24 cellular contexts compared by ENCODE assay signal in genomic region chr22:23067691-23068090, GRCh38. TPM values are rescaled to one million over a fixed set of nuclear protein-coding genes. Genes with fewer than 3 reads are reported as not detected.
A peak's percentile ranks its signal among the peaks of the same experiment; 100 is the strongest.
DNase-seq lines count a peak whose midpoint lies in the region; ATAC-seq and TF ChIP-seq lines count a peak whose summit lies in the region.
"Had no signal": no experiment of that assay in that cellular context is flagged by ENCODE, and none has a peak within 500 bp of the region (broad histone marks: within the 10 kb centered on the region; RNA-seq: fewer than 3 reads in every experiment).

No MANE protein-coding gene starts in this region.

- H3K27me3 ChIP-seq in left ventricle myocardium inferior (ENCODE audit: low read depth) (no peaks in the 10 kb centered on the region), right atrium auricular region (no peaks in the 10 kb centered on the region)
- H3K27me3 ChIP-seq: ascending aorta, ovary, right lobe of liver, suprapubic skin, vagina had no signal

- no peak for ATAC-seq in HG03378 (IDR thresholded peaks at IDR 0.05; ENCODE audit: unreplicated experiment)
- ATAC-seq: HCT116; left cardiac atrium; naive thymus-derived CD4-positive, alpha-beta T cell; right lobe of liver; WTC11 had no signal

- TF ChIP-seq CTCF in left ventricle myocardium inferior (IDR thresholded peaks at IDR 0.05; ENCODE audit: borderline replicate concordance) (no peak), right atrium auricular region (IDR thresholded peaks at IDR 0.05) (no peak), fibroblast of pulmonary artery (IDR thresholded peaks at IDR 0.05; ENCODE audit: low read length, missing control alignments) (no peak)

- H3K9me3 ChIP-seq in left ventricle myocardium inferior (replicated peaks): no peaks in the 10 kb centered on the region
- no peaks in the 10 kb centered on the region for H3K9me3 ChIP-seq in right atrium auricular region
- H3K9me3 ChIP-seq: ascending aorta, ovary, right lobe of liver, suprapubic skin, vagina had no signal

- H3K4me1 ChIP-seq in left ventricle myocardium inferior: peaks cover 36% of the 10 kb centered on the region
- H3K4me1 ChIP-seq in right atrium auricular region: peaks cover 0 to 18% of the 10 kb centered on the region in 2 donors

- peak overlapping the region; percentile 38 for H3K27ac ChIP-seq in left ventricle myocardium inferior (replicated peaks)
- no peak overlapping the region for H3K27ac ChIP-seq in right atrium auricular region
- H3K27ac ChIP-seq: ascending aorta, ovary, right lobe of liver, suprapubic skin, vagina had no signal

- H3K4me3 ChIP-seq in left ventricle myocardium inferior (no peak overlapping the region), right atrium auricular region (no peak overlapping the region), fibroblast of pulmonary artery (replicated peaks; ENCODE audit: low read depth, low read length) (no peak overlapping the region)
- H3K4me3 ChIP-seq: ascending aorta, ovary, right lobe of liver, suprapubic skin, vagina had no signal

- intact Hi-C loops in left ventricle myocardium inferior (cut with micrococcal nuclease): no loop called here

- H3K36me3 ChIP-seq in left ventricle myocardium inferior (no peaks in the 10 kb centered on the region), right atrium auricular region (no peaks in the 10 kb centered on the region)
- H3K36me3 ChIP-seq: ascending aorta, ovary, right lobe of liver, suprapubic skin, vagina had no signal

- DNase-seq in left ventricle myocardium inferior (no peak), right atrium auricular region (ENCODE audit: low spot score) (no peak), fibroblast of pulmonary artery (ENCODE audit: low read depth) (peak; percentile 2), ureter (ENCODE audit: low spot score) (peak; percentile 6), hippocampal formation (lab: John Stamatoyannopoulos, UW) (no peak), D341Med (ENCODE audit: low spot score) (no peak)
- peak; percentile 36 for DNase-seq in activated CD8-positive, alpha-beta memory T cell treated with anti-CD3 and anti-CD28 coated beads, Interleukin-2, amount 50 U/mL, for 48 hours
- DNase-seq: C1 segment of cervical spinal cord; cerebellar nuclear complex; effector CD4-positive, alpha-beta T cell; KG1; left cardiac atrium; mesendoderm; NCI-H1694; T1000 had no signal

RNA-seq across cellular contexts. Expression of gene GNAZ, which starts 2.6 kb away (rescaled TPM):
- 2.9 TPM for total RNA-seq in left ventricle myocardium inferior
- 1 to 10 TPM; 1.9 to 3.2 TPM for total RNA-seq in right atrium auricular region
- 10.7 TPM for total RNA-seq in ureter

Comparison
In these comparisons a context has a peak if more than half of its experiments do, and no peak if none do; other contexts are left out.
1. DNase-seq: peak in activated CD8-positive, alpha-beta memory T cell treated with anti-CD3 and anti-CD28 coated beads, Interleukin-2, amount 50 U/mL, for 48 hours (single experiment), fibroblast of pulmonary artery (single experiment) and ureter (single experiment); none in left ventricle myocardium inferior (single experiment), right atrium auricular region (single experiment), hippocampal formation (0 of 2) and D341Med (single experiment).